ENCODE assay signal across 14 cellular contexts in genomic region chr14:61515436-61516124, GRCh38.
DNase-seq lines count a peak whose midpoint lies in the region; ATAC-seq, FAIRE-seq and TF ChIP-seq lines count a peak whose summit lies in the region.
"Had no signal": no experiment of that assay in that cellular context is flagged by ENCODE, and none has a peak within 500 bp of the region (broad histone marks: within the 10 kb centered on the region; RNA-seq: fewer than 3 reads in every experiment).

No MANE protein-coding gene starts in this region.

- no peaks in the 10 kb centered on the region for H3K9me3 Mint-ChIP-seq in CD8-positive, alpha-beta T cell
- H3K9me3 Mint-ChIP-seq in activated naive CD8-positive, alpha-beta T cell treated with anti-CD3 and anti-CD28 coated beads for 36 hours: no peaks in the 10 kb centered on the region
- no peaks in the 10 kb centered on the region for H3K9me3 Mint-ChIP-seq in natural killer cell treated with Interleukin-12 subunit alpha and Interleukin-12 subunit beta and Interleukin-15 and Interleukin-18, amount 100 ng/mL, for 72 hours

- CTCF ChIA-PET in A549 (lab: Yijun Ruan, JAX): no interaction called here
- CTCF ChIA-PET in CD8-positive, alpha-beta T cell (lab: Charles Lee): interaction anchor here (0.8 kb wide), 1 partner anchor 40 kb away, joined by 4 read pairs; no protein-coding TSS in a partner anchor

- H3K27ac Mint-ChIP-seq in CD8-positive, alpha-beta T cell: peak overlapping the region; percentile 53
- peak overlapping the region; percentile 70 for H3K27ac Mint-ChIP-seq in activated naive CD8-positive, alpha-beta T cell treated with anti-CD3 and anti-CD28 coated beads for 36 hours
- H3K27ac Mint-ChIP-seq in natural killer cell treated with Interleukin-12 subunit alpha and Interleukin-12 subunit beta and Interleukin-15 and Interleukin-18, amount 100 ng/mL, for 72 hours: peak overlapping the region in 1 of 2 donors; percentile 100
- H3K27ac Mint-ChIP-seq: progenitor cell of endocrine pancreas had no signal

- peaks cover 89% of the 10 kb centered on the region for H3K36me3 Mint-ChIP-seq in CD8-positive, alpha-beta T cell
- peaks cover 60% of the 10 kb centered on the region for H3K36me3 Mint-ChIP-seq in activated naive CD8-positive, alpha-beta T cell treated with anti-CD3 and anti-CD28 coated beads for 36 hours
- peaks cover 5% of the 10 kb centered on the region for H3K36me3 Mint-ChIP-seq in natural killer cell treated with Interleukin-12 subunit alpha and Interleukin-12 subunit beta and Interleukin-15 and Interleukin-18, amount 100 ng/mL, for 72 hours

- ATAC-seq in A549 (no peak), HG03045 (IDR thresholded peaks at IDR 0.05; ENCODE audit: unreplicated experiment) (no peak), right cardiac atrium (no peak)
- no peak for ATAC-seq in CD8-positive, alpha-beta T cell
- ATAC-seq in natural killer cell treated with Interleukin-12 subunit alpha and Interleukin-12 subunit beta and Interleukin-15 and Interleukin-18, amount 100 ng/mL, for 72 hours: peak; percentile 39 to 49
- ATAC-seq: gastroesophageal sphincter had no signal

- H3K4me1 Mint-ChIP-seq in CD8-positive, alpha-beta T cell (ENCODE audit: low read depth): peaks cover 88% of the 10 kb centered on the region
- H3K4me1 Mint-ChIP-seq in activated naive CD8-positive, alpha-beta T cell treated with anti-CD3 and anti-CD28 coated beads for 36 hours: peaks cover 89% of the 10 kb centered on the region
- H3K4me1 Mint-ChIP-seq in natural killer cell treated with Interleukin-12 subunit alpha and Interleukin-12 subunit beta and Interleukin-15 and Interleukin-18, amount 100 ng/mL, for 72 hours (ENCODE audit: low read depth in 2 of 2): peaks cover 78 to 79% of the 10 kb centered on the region in 2 donors

- TF ChIP-seq RAD21 in A549 (conservative IDR thresholded peaks at IDR 0.05 in 1 of 2, IDR thresholded peaks at IDR 0.05 in 1 of 2): no peak

- DNase-seq in A549 (ENCODE audit: low read depth in 1 of 2, low spot score in 1 of 2) (no peak), tibial nerve (ENCODE audit: low spot score in 2 of 2) (no peak), HAP-1 (ENCODE audit: low spot score in 2 of 2) (no peak), right cardiac atrium (no peak)
- no peak for DNase-seq in CD8-positive, alpha-beta T cell
- no peak for DNase-seq in activated naive CD8-positive, alpha-beta T cell treated with anti-CD3 and anti-CD28 coated beads for 36 hours
- DNase-seq in natural killer cell treated with Interleukin-12 subunit alpha and Interleukin-12 subunit beta and Interleukin-15 and Interleukin-18, amount 100 ng/mL, for 72 hours (ENCODE audit: low spot score): no peak
- DNase-seq: DMS 273 treated with DMSO at 0.1 percent for 48 hours, Kasumi-1, NCI-H1417 treated with DMSO at 0.1 percent for 48 hours, stomach had no signal

- H3K27ac ChIP-seq in A549 (peak overlapping the region; percentile 22 to 81; a peak in 4 of 6 replicates), tibial nerve (peak overlapping the region in 2 of 4 donors; percentile 4 to 34), right cardiac atrium (ENCODE audit: low read length) (no peak overlapping the region)
- no peak overlapping the region for H3K27ac ChIP-seq in CD8-positive, alpha-beta T cell (ENCODE audit: low read depth, low read length)
- H3K27ac ChIP-seq: gastroesophageal sphincter had no signal

- H3K4me3 ChIP-seq in A549: no peak overlapping the region
- H3K4me3 ChIP-seq in CD8-positive, alpha-beta T cell (ENCODE audit: low read depth, low read length): no peak overlapping the region
- no peak overlapping the region for H3K4me3 ChIP-seq in tibial nerve
- H3K4me3 ChIP-seq in HAP-1: no peak overlapping the region
- H3K4me3 ChIP-seq in right cardiac atrium (ENCODE audit: low read length): no peak overlapping the region
- H3K4me3 ChIP-seq: gastroesophageal sphincter, stomach had no signal

- H3K4me1 ChIP-seq in A549: peaks cover 78% of the 10 kb centered on the region
- peaks cover 66% of the 10 kb centered on the region for H3K4me1 ChIP-seq in CD8-positive, alpha-beta T cell (ENCODE audit: insufficient read depth, low read length)
- H3K4me1 ChIP-seq in tibial nerve: peaks cover 0 to 31% (median 10%) of the 10 kb centered on the region in 4 donors
- H3K4me1 ChIP-seq in HAP-1: no peaks in the 10 kb centered on the region
- peaks cover 19% of the 10 kb centered on the region for H3K4me1 ChIP-seq in right cardiac atrium (ENCODE audit: control insufficient read depth, insufficient read depth, low read length)

- in situ Hi-C loops in HAP-1 (cut with MboI; ENCODE audit: low sequenced_read_pairs): no loop called here

- no peak overlapping the region for H3K4me3 Mint-ChIP-seq in CD8-positive, alpha-beta T cell
- H3K4me3 Mint-ChIP-seq in activated naive CD8-positive, alpha-beta T cell treated with anti-CD3 and anti-CD28 coated beads for 36 hours: no peak overlapping the region
- peak overlapping the region; percentile 57 for H3K4me3 Mint-ChIP-seq in natural killer cell treated with Interleukin-12 subunit alpha and Interleukin-12 subunit beta and Interleukin-15 and Interleukin-18, amount 100 ng/mL, for 72 hours

- POLR2A ChIA-PET in A549 (lab: Yijun Ruan, JAX): no interaction called here
- POLR2A ChIA-PET in CD8-positive, alpha-beta T cell (lab: Charles Lee): interaction anchor here (1.0 to 1.4 kb wide), 2 partner anchors 36 to 173 kb away, joined by 3 to 5 read pairs; no protein-coding TSS in a partner anchor

- H3K9me3 ChIP-seq in A549: no peaks in the 10 kb centered on the region
- no peaks in the 10 kb centered on the region for H3K9me3 ChIP-seq in CD8-positive, alpha-beta T cell (ENCODE audit: low read length)
- no peaks in the 10 kb centered on the region for H3K9me3 ChIP-seq in tibial nerve
- no peaks in the 10 kb centered on the region for H3K9me3 ChIP-seq in HAP-1
- H3K9me3 ChIP-seq in right cardiac atrium (ENCODE audit: control insufficient read depth, low read length): no peaks in the 10 kb centered on the region
- H3K9me3 ChIP-seq: gastroesophageal sphincter, stomach had no signal

- H3K36me3 ChIP-seq in CD8-positive, alpha-beta T cell (ENCODE audit: insufficient read depth, low read length): peaks cover 17% of the 10 kb centered on the region
- H3K36me3 ChIP-seq in tibial nerve: no peaks in the 10 kb centered on the region
- no peaks in the 10 kb centered on the region for H3K36me3 ChIP-seq in HAP-1 (replicated peaks)
- H3K36me3 ChIP-seq: gastroesophageal sphincter, stomach had no signal

- H3K27me3 Mint-ChIP-seq in CD8-positive, alpha-beta T cell (ENCODE audit: low read depth): no peaks in the 10 kb centered on the region
- no peaks in the 10 kb centered on the region for H3K27me3 Mint-ChIP-seq in activated naive CD8-positive, alpha-beta T cell treated with anti-CD3 and anti-CD28 coated beads for 36 hours
- H3K27me3 Mint-ChIP-seq in natural killer cell treated with Interleukin-12 subunit alpha and Interleukin-12 subunit beta and Interleukin-15 and Interleukin-18, amount 100 ng/mL, for 72 hours: no peaks in the 10 kb centered on the region
- H3K27me3 Mint-ChIP-seq: progenitor cell of endocrine pancreas had no signal

- H3K27me3 ChIP-seq in CD8-positive, alpha-beta T cell (ENCODE audit: insufficient read depth, low read length): no peaks in the 10 kb centered on the region
- H3K27me3 ChIP-seq in tibial nerve (no peaks in the 10 kb centered on the region), HAP-1 (ENCODE audit: low read depth) (peaks cover 99% of the 10 kb centered on the region), right cardiac atrium (ENCODE audit: control insufficient read depth, insufficient read depth) (no peaks in the 10 kb centered on the region)
- H3K27me3 ChIP-seq: gastroesophageal sphincter, stomach had no signal

- 84% methylated on average over 8 of the region's 8 CpGs for WGBS in A549 (ENCODE audit: missing lambda C conversion rate)
- 92 to 98% methylated on average over 8 of the region's 8 CpGs for WGBS in tibial nerve, 2 donors
- WGBS in right cardiac atrium: 92% methylated on average over 8 of the region's 8 CpGs

- TF ChIP-seq POLR2A in A549 (IDR thresholded peaks at IDR 0.05; ENCODE audit: low read length) (no peak), tibial nerve (IDR thresholded peaks at IDR 0.05) (no peak)

- no peak overlapping the region for H3K4me2 ChIP-seq in A549

- TF ChIP-seq CTCF in A549 (IDR thresholded peaks at IDR 0.05) (no peak), tibial nerve (IDR thresholded peaks at IDR 0.05) (no peak)
- TF ChIP-seq CTCF in CD8-positive, alpha-beta T cell (IDR thresholded peaks at IDR 0.05): no peak

- TF ChIP-seq EP300 in A549 (IDR thresholded peaks at IDR 0.05) (no peak), tibial nerve (IDR thresholded peaks at IDR 0.05) (no peak)

- FAIRE-seq in A549 (lab: Jason Lieb, UNC): no peak

- intact Hi-C loops in CD8-positive, alpha-beta T cell (cut with DNase I, micrococcal nuclease): no loop called here
- intact Hi-C loops in right cardiac atrium (cut with DNase I): loop anchor here in 2 of 4 donors (5.0 kb wide), 1 partner anchor 33 kb away; no protein-coding TSS in a partner anchor

TF ChIP-seq in A549, 52 proteins besides CTCF, POLR2A, EP300 and RAD21 (continues in another document):
- TF ChIP-seq TFCP2L1 (CRISPR knock-in tag; IDR thresholded peaks at IDR 0.05) (no peak), KDM5A (IDR thresholded peaks at IDR 0.05) (no peak), ZFP36 (IDR thresholded peaks at IDR 0.05; ENCODE audit: borderline replicate concordance, partially characterized antibody) (no peak), CBX8 (IDR thresholded peaks at IDR 0.05) (no peak)
- TF ChIP-seq, protein P1, sequence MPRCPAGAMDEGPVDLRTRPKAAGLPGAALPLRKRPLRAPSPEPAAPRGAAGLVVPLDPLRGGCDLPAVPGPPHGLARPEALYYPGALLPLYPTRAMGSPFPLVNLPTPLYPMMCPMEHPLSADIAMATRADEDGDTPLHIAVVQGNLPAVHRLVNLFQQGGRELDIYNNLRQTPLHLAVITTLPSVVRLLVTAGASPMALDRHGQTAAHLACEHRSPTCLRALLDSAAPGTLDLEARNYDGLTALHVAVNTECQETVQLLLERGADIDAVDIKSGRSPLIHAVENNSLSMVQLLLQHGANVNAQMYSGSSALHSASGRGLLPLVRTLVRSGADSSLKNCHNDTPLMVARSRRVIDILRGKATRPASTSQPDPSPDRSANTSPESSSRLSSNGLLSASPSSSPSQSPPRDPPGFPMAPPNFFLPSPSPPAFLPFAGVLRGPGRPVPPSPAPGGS (IDR thresholded peaks at IDR 0.05): no peak
- TF ChIP-seq, protein P2, sequence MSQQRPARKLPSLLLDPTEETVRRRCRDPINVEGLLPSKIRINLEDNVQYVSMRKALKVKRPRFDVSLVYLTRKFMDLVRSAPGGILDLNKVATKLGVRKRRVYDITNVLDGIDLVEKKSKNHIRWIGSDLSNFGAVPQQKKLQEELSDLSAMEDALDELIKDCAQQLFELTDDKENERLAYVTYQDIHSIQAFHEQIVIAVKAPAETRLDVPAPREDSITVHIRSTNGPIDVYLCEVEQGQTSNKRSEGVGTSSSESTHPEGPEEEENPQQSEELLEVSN (IDR thresholded peaks at IDR 0.05; ENCODE audit: borderline replicate concordance, low read depth): no peak

Comparison
In these comparisons a context has a peak if more than half of its experiments do, and no peak if none do; other contexts are left out.
1. ATAC-seq: peak in natural killer cell treated with Interleukin-12 subunit alpha and Interleukin-12 subunit beta and Interleukin-15 and Interleukin-18, amount 100 ng/mL, for 72 hours (2 of 2); none in A549 (0 of 2), CD8-positive, alpha-beta T cell (single experiment), HG03045 (single experiment) and right cardiac atrium (0 of 2).
2. H3K27ac ChIP-seq: peak in A549 (2 of 2); none in CD8-positive, alpha-beta T cell (single experiment) and right cardiac atrium (single experiment).